Comparison of ENCODE assay signal across 28 cellular contexts in the genomic region with DNA sequence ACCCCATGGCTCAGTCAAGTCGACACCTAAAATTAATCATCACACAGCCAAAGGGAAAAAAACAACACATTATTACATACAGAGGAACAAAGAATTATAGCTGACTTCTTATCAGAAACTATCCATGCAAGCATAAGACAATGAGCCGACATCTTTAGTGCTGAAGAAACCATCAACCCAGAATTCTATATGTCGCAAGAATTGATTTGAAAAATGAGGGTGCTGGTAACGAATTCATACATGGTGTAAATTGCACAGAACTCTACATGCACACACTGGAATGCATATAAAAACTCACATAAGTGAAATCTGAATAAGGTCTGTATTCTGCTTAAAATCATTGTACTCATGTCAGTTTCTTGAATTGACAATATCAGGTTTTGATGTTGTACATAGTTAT. TPM values are rescaled to one million over a fixed set of nuclear protein-coding genes. Genes with fewer than 3 reads are reported as not detected.
DNase-seq lines count a peak whose midpoint lies in the region; ATAC-seq, FAIRE-seq and TF ChIP-seq lines count a peak whose summit lies in the region.
"Had no signal": no experiment of that assay in that cellular context is flagged by ENCODE, and none has a peak within 500 bp of the region (broad histone marks: within the 10 kb centered on the region; RNA-seq: fewer than 3 reads in every experiment).

No MANE protein-coding gene starts in this region.

- TF ChIP-seq EP300 in HepG2 (IDR thresholded peaks at IDR 0.05; ENCODE audit: low read depth in 2 of 2, low read length in 2 of 2): no peak
- TF ChIP-seq EP300 in HepG2 (CRISPR knock-in tag; IDR thresholded peaks at IDR 0.05; ENCODE audit: borderline replicate concordance): no peak

- no peaks in the 10 kb centered on the region; a peak in 1 of 5 replicates for H3K27me3 ChIP-seq in HepG2 (ENCODE audit: control insufficient read depth in 1 of 2, insufficient read depth in 2 of 2, low read length in 2 of 2)
- H3K27me3 ChIP-seq in right lobe of liver: no peaks in the 10 kb centered on the region
- no peaks in the 10 kb centered on the region for H3K27me3 ChIP-seq in astrocyte (ENCODE audit: insufficient read depth, low read length)
- H3K27me3 ChIP-seq in adrenal gland: no peaks in the 10 kb centered on the region
- H3K27me3 ChIP-seq: BE2C, BLaER1 had no signal

- POLR2A ChIA-PET in HepG2 (lab: Yijun Ruan, JAX): no interaction called here
- POLR2A ChIA-PET in activated CD8-positive, alpha-beta T cell treated with anti-CD3 and anti-CD28 coated beads for 36 hours (lab: Charles Lee): interaction anchor here (0.5 kb wide), 1 partner anchor 56 kb away, joined by 3 read pairs; no protein-coding TSS in a partner anchor

- ATAC-seq in HepG2 (no peak), right lobe of liver (no peak)
- ATAC-seq in activated CD8-positive, alpha-beta T cell treated with anti-CD3 and anti-CD28 coated beads for 36 hours: no peak
- ATAC-seq: GM12878 had no signal

- no peak for TF ChIP-seq RAD21 in HepG2 (CRISPR knock-in tag; IDR thresholded peaks at IDR 0.05)

- WGBS in HepG2 (ENCODE audit: low lambda C conversion rate): 50% methylated on average over 4 of the region's 4 CpGs
- WGBS in right lobe of liver (ENCODE audit: insufficient coverage, low coverage, low lambda C conversion rate, missing lambda C conversion rate): 82% methylated on average over 4 of the region's 4 CpGs
- 86 to 92% (median 91%) methylated on average over 4 of the region's 4 CpGs for WGBS in adrenal gland, 4 donors

- DNase-seq in HepG2 (ENCODE audit: low spot score): no peak
- no peak for DNase-seq in right lobe of liver
- no peak for DNase-seq in HFFc6
- DNase-seq in astrocyte (ENCODE audit: low read depth): no peak
- no peak for DNase-seq in epithelial cell of prostate (ENCODE audit: low read depth, low spot score)
- no peak for DNase-seq in activated CD8-positive, alpha-beta T cell treated with anti-CD3 and anti-CD28 coated beads for 36 hours
- DNase-seq in NCI-H774 (lab: John Stamatoyannopoulos, UW): no peak
- DNase-seq in adrenal gland: no peak
- DNase-seq: 8988T; ACHN; BE2C; C1 segment of cervical spinal cord; CD4-positive, alpha-beta memory T cell; CD4-positive, CD25-positive, alpha-beta regulatory T cell; CD8-positive, alpha-beta memory T cell; COR-L47; DMS 273 treated with DMSO at 0.1 percent for 48 hours; DMS153; DMS53; DMS79; DND-41; GDM1 had no signal

- TF ChIP-seq POLR2A in HepG2 (IDR thresholded peaks at IDR 0.05; ENCODE audit: insufficient read depth in 1 of 2, low read depth in 2 of 2, low read length in 2 of 2) (no peak), right lobe of liver (IDR thresholded peaks at IDR 0.05) (no peak), adrenal gland (IDR thresholded peaks at IDR 0.05) (no peak)

- no peak overlapping the region for H3K4me2 ChIP-seq in HepG2 (ENCODE audit: low read depth, low read length)
- H3K4me2 ChIP-seq in astrocyte (ENCODE audit: low read length): no peak overlapping the region
- H3K4me2 ChIP-seq: BLaER1 had no signal

- no peaks in the 10 kb centered on the region for H3K4me1 ChIP-seq in HepG2 (ENCODE audit: insufficient read depth, low read length)
- H3K4me1 ChIP-seq in right lobe of liver: no peaks in the 10 kb centered on the region
- H3K4me1 ChIP-seq in astrocyte (ENCODE audit: insufficient read depth, low read length): no peaks in the 10 kb centered on the region
- no peaks in the 10 kb centered on the region for H3K4me1 ChIP-seq in adrenal gland (replicated peaks in 1 of 2)
- H3K4me1 ChIP-seq: BE2C, BLaER1 had no signal

- TF ChIP-seq CTCF in HepG2 (CRISPR knock-in tag; IDR thresholded peaks at IDR 0.05): no peak
- TF ChIP-seq CTCF in right lobe of liver (IDR thresholded peaks at IDR 0.05): no peak
- TF ChIP-seq CTCF in HFFc6 (IDR thresholded peaks at IDR 0.05): no peak
- no peak for TF ChIP-seq CTCF in astrocyte (IDR thresholded peaks at IDR 0.05; ENCODE audit: insufficient read depth, low read depth, low read length)
- TF ChIP-seq CTCF in activated CD8-positive, alpha-beta T cell treated with anti-CD3 and anti-CD28 coated beads for 36 hours (IDR thresholded peaks at IDR 0.05): no peak
- no peak for TF ChIP-seq CTCF in adrenal gland (IDR thresholded peaks at IDR 0.05)

- no peaks in the 10 kb centered on the region for H3K36me3 ChIP-seq in HepG2 (replicated peaks in 1 of 2; ENCODE audit: control insufficient read depth in 1 of 2, insufficient read depth in 2 of 2, low read length in 2 of 2)
- no peaks in the 10 kb centered on the region for H3K36me3 ChIP-seq in right lobe of liver
- no peaks in the 10 kb centered on the region for H3K36me3 ChIP-seq in astrocyte (ENCODE audit: insufficient read depth, low read length)
- no peaks in the 10 kb centered on the region for H3K36me3 ChIP-seq in adrenal gland (replicated peaks in 1 of 2)
- H3K36me3 ChIP-seq: BE2C, BLaER1 had no signal

- no peak overlapping the region for H3K4me3 ChIP-seq in HepG2 (replicated peaks in 1 of 3; ENCODE audit: insufficient read depth in 1 of 3, low read depth in 2 of 3, low read length in 3 of 3)
- no peak overlapping the region for H3K4me3 ChIP-seq in right lobe of liver
- no peak overlapping the region for H3K4me3 ChIP-seq in astrocyte (ENCODE audit: insufficient read depth, low read depth, low read length)
- no peak overlapping the region for H3K4me3 ChIP-seq in adrenal gland
- H3K4me3 ChIP-seq: BLaER1, GM12878 had no signal

- CTCF ChIA-PET in HepG2 (lab: Yijun Ruan, JAX; ENCODE audit: low intra/inter-chr PET ratio, low total read pairs): no interaction called here
- CTCF ChIA-PET in activated CD8-positive, alpha-beta T cell treated with anti-CD3 and anti-CD28 coated beads for 36 hours (lab: Charles Lee): interaction anchor here (0.6 to 1.4 kb wide), 3 partner anchors 16 to 371 kb away, joined by 3 to 5 read pairs (median 3); no protein-coding TSS in a partner anchor

- FAIRE-seq in HepG2 (lab: Jason Lieb, UNC): no peak
- peak; percentile 26 for FAIRE-seq in astrocyte (lab: Jason Lieb, UNC)
- FAIRE-seq: A204.1, GM12878, GM12892, GM18507 had no signal

- H3K9me3 Mint-ChIP-seq in HFFc6 (no peaks in the 10 kb centered on the region), astrocyte (ENCODE audit: unreplicated experiment) (no peaks in the 10 kb centered on the region)
- H3K9me3 Mint-ChIP-seq in activated CD8-positive, alpha-beta T cell treated with anti-CD3 and anti-CD28 coated beads for 36 hours: no peaks in the 10 kb centered on the region
- H3K9me3 Mint-ChIP-seq: CD14-positive monocyte; CD4-positive, alpha-beta memory T cell; CD4-positive, CD25-positive, alpha-beta regulatory T cell; CD8-positive, alpha-beta memory T cell had no signal

- no peak overlapping the region for H3K4me3 Mint-ChIP-seq in HFFc6
- H3K4me3 Mint-ChIP-seq in astrocyte (ENCODE audit: unreplicated experiment): no peak overlapping the region
- no peak overlapping the region for H3K4me3 Mint-ChIP-seq in activated CD8-positive, alpha-beta T cell treated with anti-CD3 and anti-CD28 coated beads for 36 hours
- H3K4me3 Mint-ChIP-seq: CD14-positive monocyte; CD4-positive, alpha-beta memory T cell; CD8-positive, alpha-beta memory T cell had no signal

- no TSS peak for BruUV-seq in HepG2 (replicated peaks; lab: Mats Ljungman, UMichigan)

- H3K27ac Mint-ChIP-seq in HFFc6 (peak overlapping the region; percentile 79; the same call in 1 of the 2 replicates), astrocyte (ENCODE audit: unreplicated experiment) (no peak overlapping the region)
- no peak overlapping the region for H3K27ac Mint-ChIP-seq in activated CD8-positive, alpha-beta T cell treated with anti-CD3 and anti-CD28 coated beads for 36 hours
- H3K27ac Mint-ChIP-seq: CD14-positive monocyte; CD8-positive, alpha-beta memory T cell had no signal

- H3K9ac ChIP-seq in HepG2 (ENCODE audit: insufficient read depth, low read depth, low read length) (no peak overlapping the region), astrocyte (ENCODE audit: low read length) (no peak overlapping the region)
- H3K9ac ChIP-seq: BLaER1 had no signal

- intact Hi-C loops in HepG2 (cut with micrococcal nuclease; ENCODE audit: unreplicated experiment): no loop called here
- intact Hi-C loops in right lobe of liver (cut with DNase I): no loop called here
- intact Hi-C loops in activated CD8-positive, alpha-beta T cell treated with anti-CD3 and anti-CD28 coated beads for 36 hours (cut with micrococcal nuclease): no loop called here
- intact Hi-C loops in adrenal gland (cut with DNase I): no loop called here

- H3K4me1 Mint-ChIP-seq in HFFc6 (ENCODE audit: low read depth): peaks cover 26% of the 10 kb centered on the region
- H3K4me1 Mint-ChIP-seq in astrocyte (ENCODE audit: low read depth, unreplicated experiment): peaks cover 3% of the 10 kb centered on the region
- no peaks in the 10 kb centered on the region for H3K4me1 Mint-ChIP-seq in activated CD8-positive, alpha-beta T cell treated with anti-CD3 and anti-CD28 coated beads for 36 hours (ENCODE audit: low read depth)
- H3K4me1 Mint-ChIP-seq: CD14-positive monocyte; CD4-positive, alpha-beta memory T cell; CD4-positive, CD25-positive, alpha-beta regulatory T cell; CD8-positive, alpha-beta memory T cell had no signal

- H2AFZ ChIP-seq in HepG2 (ENCODE audit: low read length): no peak overlapping the region
- no peak overlapping the region for H2AFZ ChIP-seq in astrocyte (ENCODE audit: low read depth, low read length)

- in situ Hi-C loops in HepG2 (cut with HindIII; ENCODE audit: extremely low pct_ligation_motif_present, low pct_unique_long_range_greater_than_20kb): no loop called here

- H3K36me3 Mint-ChIP-seq in HFFc6 (ENCODE audit: low read depth) (no peaks in the 10 kb centered on the region), astrocyte (ENCODE audit: low read depth, unreplicated experiment) (no peaks in the 10 kb centered on the region)
- no peaks in the 10 kb centered on the region for H3K36me3 Mint-ChIP-seq in activated CD8-positive, alpha-beta T cell treated with anti-CD3 and anti-CD28 coated beads for 36 hours (ENCODE audit: low read depth)
- H3K36me3 Mint-ChIP-seq: CD14-positive monocyte; CD4-positive, alpha-beta memory T cell; CD4-positive, CD25-positive, alpha-beta regulatory T cell had no signal

- no peaks in the 10 kb centered on the region for H3K9me3 ChIP-seq in HepG2 (ENCODE audit: low read length)
- H3K9me3 ChIP-seq in right lobe of liver: no peaks in the 10 kb centered on the region
- H3K9me3 ChIP-seq in astrocyte (ENCODE audit: insufficient read depth, low read depth, low read length): no peaks in the 10 kb centered on the region
- H3K9me3 ChIP-seq in adrenal gland (replicated peaks in 1 of 3): no peaks in the 10 kb centered on the region
- H3K9me3 ChIP-seq: BE2C, BLaER1 had no signal

- H4K20me1 ChIP-seq in HepG2 (ENCODE audit: insufficient read depth, low read length): no peaks in the 10 kb centered on the region
- no peaks in the 10 kb centered on the region for H4K20me1 ChIP-seq in astrocyte (ENCODE audit: insufficient read depth, low read length)
- H4K20me1 ChIP-seq: BLaER1 had no signal

- 0 out of 2 replicates have a peak, but pooled peaks cover 2% of the 10 kb centered on the region for H3K27me3 Mint-ChIP-seq in HFFc6 (ENCODE audit: insufficient read depth)
- H3K27me3 Mint-ChIP-seq in astrocyte (ENCODE audit: low read depth, unreplicated experiment): peaks cover 13% of the 10 kb centered on the region
- peaks cover under 1% of the 10 kb centered on the region for H3K27me3 Mint-ChIP-seq in activated CD8-positive, alpha-beta T cell treated with anti-CD3 and anti-CD28 coated beads for 36 hours

- H3K27ac ChIP-seq in HepG2 (ENCODE audit: extremely low read length, insufficient read depth, low read length) (no peak overlapping the region), right lobe of liver (no peak overlapping the region), astrocyte (ENCODE audit: low read depth, low read length) (no peak overlapping the region), epithelial cell of prostate (peak overlapping the region; percentile 45), adrenal gland (no peak overlapping the region)
- H3K27ac ChIP-seq: BLaER1 had no signal

- H3K79me2 ChIP-seq in HepG2 (ENCODE audit: insufficient read depth, low read length): no peaks in the 10 kb centered on the region
- H3K79me2 ChIP-seq in astrocyte (ENCODE audit: insufficient read depth, low read length): no peaks in the 10 kb centered on the region

RNA-seq across cellular contexts. Expression of a gene that starts 25.0 kb away (rescaled TPM):
- total RNA-seq in HepG2 (2016; rRNA removed; fragmentation: Illumina TruSeq; extraction: Trizol) (22.2 and 29.0 TPM in 2 replicates), right lobe of liver (10 to 100 TPM; 14.4 to 29.9 (median 23.5) TPM), astrocyte (76.1 and 80.7 TPM in 2 replicates), adrenal gland (10 to 100 TPM; 38.9 to 57.4 (median 52.3) TPM)
- total RNA-seq in HepG2 (2016; cell fraction: cytosol; rRNA removed; fragmentation: Illumina TruSeq; extraction: Trizol; ENCODE audit: low read depth): 13.2 and 15.1 TPM in 2 replicates
- total RNA-seq in HepG2 (2016; cell fraction: insoluble cytoplasmic fraction; rRNA removed; fragmentation: Illumina TruSeq; extraction: Trizol): 20.7 and 29.3 TPM in 2 replicates
- total RNA-seq in HepG2 (2016; cell fraction: membrane; rRNA removed; fragmentation: Illumina TruSeq; extraction: Trizol): 12.4 and 12.5 TPM in 2 replicates
- 30.3 and 40.7 TPM in 2 replicates for total RNA-seq in HepG2 (2016; cell fraction: nucleus; rRNA removed; fragmentation: Illumina TruSeq; extraction: Trizol)
- polyA plus RNA-seq in HepG2 (2011; rRNA removed) (27.6 and 30.1 TPM in 2 replicates), adrenal gland (10 to 100 TPM; 30.7 to 58.7 (median 43.6) TPM)
- 18.6 and 19.6 TPM in 2 replicates for polyA plus RNA-seq in HepG2 (2011; cell fraction: cytosol; rRNA removed)
- 30.8 and 35.1 TPM in 2 replicates for polyA plus RNA-seq in HepG2 (2011; cell fraction: nucleus; rRNA removed)
- polyA plus RNA-seq in HepG2 (2012): 19.5 and 29.5 TPM in 2 replicates
- 3.5 and 3.8 TPM in 2 replicates for polyA plus RNA-seq in HepG2 (2016; cell fraction: cytosol; fragmentation: Illumina TruSeq; extraction: Trizol; ENCODE audit: low read depth)
- polyA plus RNA-seq in HepG2 (2016; cell fraction: insoluble cytoplasmic fraction; fragmentation: Illumina TruSeq; extraction: Trizol; ENCODE audit: low read depth): 25.3 and 28.3 TPM in 2 replicates
- 6.2 and 6.5 TPM in 2 replicates for polyA plus RNA-seq in HepG2 (2016; cell fraction: membrane; fragmentation: Illumina TruSeq; extraction: Trizol; ENCODE audit: low read depth)
- polyA plus RNA-seq in HepG2 (2016; cell fraction: nucleus; fragmentation: Illumina TruSeq; extraction: Trizol; ENCODE audit: insufficient read depth, low read depth): 38.1 and 40.6 TPM in 2 replicates
- polyA minus RNA-seq in HepG2 (2011; rRNA and poly(A)+ RNA removed; ENCODE audit: low replicate concordance): 85.8 and 132 TPM in 2 replicates
- 16.7 and 20.7 TPM in 2 replicates for polyA minus RNA-seq in HepG2 (2011; cell fraction: cytosol; rRNA and poly(A)+ RNA removed)
- 50.2 and 53.3 TPM in 2 replicates for polyA minus RNA-seq in HepG2 (2011; cell fraction: nucleus; rRNA and poly(A)+ RNA removed)
- 10 to 100 TPM; 79.5 to 88.6 (median 82.0) TPM for total RNA-seq in HFFc6 (2021; fragmentation: NEBNext Ultra II Directional; extraction: Animal tissue kit (Norgen Biotek cat#: 25700))
- 10 to 100 TPM; 48.2 to 48.4 TPM for total RNA-seq in activated CD8-positive, alpha-beta T cell treated with anti-CD3 and anti-CD28 coated beads for 36 hours
